In the genomic region with DNA sequence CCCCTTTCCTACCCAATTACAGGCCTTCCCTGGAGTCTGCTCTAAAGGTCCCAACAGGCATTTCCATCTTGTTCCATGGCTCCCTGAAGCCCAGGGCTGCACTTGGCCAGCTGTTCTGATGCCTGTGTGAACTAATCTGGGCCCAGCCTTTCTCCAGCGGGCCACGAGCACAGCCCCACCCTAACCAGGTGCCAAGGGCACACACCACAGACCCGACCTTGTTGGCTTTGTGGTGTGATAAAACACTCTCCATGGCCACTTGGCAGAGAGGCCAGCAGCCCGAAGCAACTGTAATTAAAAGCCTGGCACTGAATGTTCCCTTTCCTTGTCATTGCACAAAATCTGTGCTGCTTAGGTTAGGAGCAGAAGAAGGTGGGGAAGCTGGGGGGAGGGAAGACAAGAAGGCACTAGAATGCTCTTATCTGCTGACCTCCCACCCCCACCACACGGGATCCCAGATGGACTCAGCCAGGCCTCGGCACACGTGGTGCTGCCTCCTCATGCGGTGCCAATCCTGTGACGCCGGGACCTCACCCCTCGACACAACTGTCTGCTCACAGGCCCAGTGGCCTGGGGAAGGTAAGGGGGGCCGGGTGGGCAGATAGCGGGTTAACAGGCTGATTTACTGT, we compare ENCODE assay signal across 13 cellular contexts. TPM values are rescaled to one million over a fixed set of nuclear protein-coding genes. Genes with fewer than 3 reads are reported as not detected.
A peak's percentile ranks its signal among the peaks of the same experiment; 100 is the strongest.
DNase-seq lines count a peak whose midpoint lies in the region; ATAC-seq and TF ChIP-seq lines count a peak whose summit lies in the region.
"Had no signal": no experiment of that assay in that cellular context is flagged by ENCODE, and none has a peak within 500 bp of the region (broad histone marks: within the 10 kb centered on the region; RNA-seq: fewer than 3 reads in every experiment).

No MANE protein-coding gene starts in this region.

- H3K27ac ChIP-seq in VCaP (peak overlapping the region; percentile 13; the same call in 1 of the 2 replicates), trophoblast cell (ENCODE audit: low read depth, low read length) (peak overlapping the region; percentile 91)
- H3K27ac ChIP-seq: HL-60 had no signal

- peaks cover 19% of the 10 kb centered on the region for H3K79me2 ChIP-seq in trophoblast cell (ENCODE audit: control insufficient read depth, insufficient read depth, low read length, poor library complexity)

- peak overlapping the region; percentile 95 for H2BK5ac ChIP-seq in trophoblast cell (ENCODE audit: low read depth, low read length, poor library complexity)

- peak overlapping the region; percentile 94 for H2BK120ac ChIP-seq in trophoblast cell (ENCODE audit: insufficient read depth, low read length, poor library complexity)

- H3K18ac ChIP-seq in trophoblast cell (ENCODE audit: low read length) = peak overlapping the region; percentile 79

- peak overlapping the region; percentile 31 for H4K12ac ChIP-seq in trophoblast cell (ENCODE audit: low read depth, low read length)

- intact Hi-C loops in Right ventricle myocardium inferior (cut with DNase I) = loop anchor here (2.0 to 5.0 kb wide), 2 partner anchors 45 to 59 kb away; no protein-coding TSS in a partner anchor

- ATAC-seq in Right ventricle myocardium inferior = peak; percentile 76
- ATAC-seq: Panc1 had no signal

- H3K4me1 ChIP-seq in trophoblast cell (ENCODE audit: control insufficient read depth in 1 of 2, insufficient read depth in 2 of 2, low read length in 2 of 2) = peaks cover 52 to 61% of the 10 kb centered on the region in 2 experiments

- H3K79me1 ChIP-seq in trophoblast cell (ENCODE audit: low read length) = peaks cover 57% of the 10 kb centered on the region

- peak overlapping the region; percentile 95 for H2BK12ac ChIP-seq in trophoblast cell (ENCODE audit: low read length)

- no peak overlapping the region for H3K23ac ChIP-seq in trophoblast cell (ENCODE audit: low read length)

- H3K4me2 ChIP-seq in trophoblast cell (ENCODE audit: low read length) = no peak overlapping the region

- H3K4me3 ChIP-seq in trophoblast cell (ENCODE audit: low read depth, low read length) = no peak overlapping the region

- peak overlapping the region; percentile 90 for H3K14ac ChIP-seq in trophoblast cell (ENCODE audit: low read length)

- no peaks in the 10 kb centered on the region for H3K27me3 ChIP-seq in trophoblast cell (ENCODE audit: insufficient read depth, low read length)

- H4K8ac ChIP-seq in trophoblast cell (ENCODE audit: low read depth, low read length) = peak overlapping the region; percentile 82

- peaks cover 30 to 33% of the 10 kb centered on the region in 2 experiments for H3K36me3 ChIP-seq in trophoblast cell (ENCODE audit: control insufficient read depth in 1 of 2, insufficient read depth in 2 of 2, low read length in 2 of 2)

- peak overlapping the region; percentile 97 for H4K91ac ChIP-seq in trophoblast cell (ENCODE audit: low read depth, low read length)

- no peak overlapping the region for H2AFZ ChIP-seq in trophoblast cell (ENCODE audit: insufficient read depth, low read length, poor library complexity)

- TF ChIP-seq CTCF in VCaP (conservative IDR thresholded peaks at IDR 0.05) = no peak

- H3K9me3 ChIP-seq in trophoblast cell (ENCODE audit: insufficient read depth, low read depth, low read length) = peaks cover 2% of the 10 kb centered on the region

- peak overlapping the region; percentile 41 for H3K9ac ChIP-seq in trophoblast cell (ENCODE audit: low read length)

- H3K4ac ChIP-seq in trophoblast cell (ENCODE audit: low read depth, low read length) = peak overlapping the region; percentile 64

- WGBS in trophoblast cell (ENCODE audit: extremely low coverage, insufficient coverage, insufficient read length) = no CpG with 5 or more reads among the region's 13 CpGs

- DNase-seq in A172 (ENCODE audit: low spot score) (peak; percentile 67), Right ventricle myocardium inferior (ENCODE audit: missing footprints) (peak; percentile 82), trophoblast cell (no peak), activated gamma-delta T cell treated with Interleukin-2 at 50 U/mL for 16 hours (no peak), epidermal melanocyte (ENCODE audit: insufficient read length, low spot score) (no peak), NCI-H2227 treated with DMSO at 0.1 percent for 48 hours (lab: John Stamatoyannopoulos, UW) (no peak)
- DNase-seq in stimulated activated CD4-positive, alpha-beta T cell treated with anti-CD3 and anti-CD28 coated beads, Interleukin-4, amount 100 ng/mL, for 1 hour = no peak
- DNase-seq: activated naive CD4-positive, alpha-beta T cell treated with Interleukin-2 at 50 U/mL for 16 hours; NCI-H1092 had no signal

- peak overlapping the region; percentile 98 for H2AK5ac ChIP-seq in trophoblast cell (ENCODE audit: low read length)

RNA-seq across cellular contexts. Expression of gene HCRTR1, which starts 9.9 kb away (rescaled TPM):
- total RNA-seq in A172 (2014; rRNA removed; shearing (Covaris generic)) = not detected in 2 replicates
- total RNA-seq in Right ventricle myocardium inferior = 0.49 TPM
- polyA plus RNA-seq in trophoblast cell (2013) = 1.4 and 1.5 TPM in 2 replicates
- total RNA-seq: epithelial cell of proximal tubule had no signal

RNA-seq across cellular contexts. Expression of gene PEF1, which starts 17.3 kb away (rescaled TPM):
- 62.2 and 62.7 TPM in 2 replicates for total RNA-seq in A172 (2014; rRNA removed; shearing (Covaris generic))
- total RNA-seq in Right ventricle myocardium inferior = 34.9 TPM
- polyA plus RNA-seq in trophoblast cell (2013) = 66.7 and 70.3 TPM in 2 replicates

RNA-seq across cellular contexts. Expression of gene TINAGL1, which starts 51.1 kb away (rescaled TPM):
- 178 and 257 TPM in 2 replicates for total RNA-seq in A172 (2014; rRNA removed; shearing (Covaris generic))
- 273 TPM for total RNA-seq in Right ventricle myocardium inferior
- 434 and 470 TPM in 2 replicates for polyA plus RNA-seq in trophoblast cell (2013)

Comparison
In these comparisons a context has a peak if more than half of its experiments do, and no peak if none do; other contexts are left out.
1. DNase-seq: peak in A172 (single experiment) and Right ventricle myocardium inferior (single experiment); none in trophoblast cell (0 of 2), activated gamma-delta T cell treated with Interleukin-2 at 50 U/mL for 16 hours (single experiment), epidermal melanocyte (single experiment), NCI-H2227 treated with DMSO at 0.1 percent for 48 hours (single experiment) and stimulated activated CD4-positive, alpha-beta T cell treated with anti-CD3 and anti-CD28 coated beads, Interleukin-4, amount 100 ng/mL, for 1 hour (single experiment).